8 cellular contexts compared by ENCODE assay signal in the genomic region with DNA sequence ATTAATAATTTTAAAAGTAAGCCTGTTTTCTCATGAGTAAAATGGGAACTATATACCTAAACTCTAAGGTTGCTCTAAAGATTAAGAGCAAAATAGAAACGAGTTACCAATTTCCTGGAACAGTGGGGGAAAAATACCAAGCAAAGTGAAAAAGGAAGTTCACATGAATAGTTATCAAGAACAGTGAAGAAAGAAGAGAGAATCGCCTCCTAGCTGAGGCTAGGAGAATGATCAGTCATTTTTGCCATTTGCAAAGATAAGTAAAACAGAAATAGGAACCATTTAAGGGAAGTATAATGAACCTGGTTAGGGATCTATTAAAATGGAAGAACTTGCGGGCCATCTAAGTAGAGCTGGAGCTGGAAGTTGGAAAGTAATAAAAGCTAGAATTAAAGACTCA. TPM values are rescaled to one million over a fixed set of nuclear protein-coding genes. Genes with fewer than 3 reads are reported as not detected.
DNase-seq lines count a peak whose midpoint lies in the region; ATAC-seq and TF ChIP-seq lines count a peak whose summit lies in the region.

No MANE protein-coding gene starts in this region.

- H3K9me3 ChIP-seq in ovary, result no peaks in the 10 kb centered on the region

- WGBS in ovary, 3 donors, result 64 to 67% (median 66%) methylated on average over 3 of the region's 3 CpGs

- no peak overlapping the region for H3K4me3 ChIP-seq in ovary

- H3K27ac Mint-ChIP-seq in activated B cell treated with CpG ODN at 0.5 μM for 24 hours, result peak overlapping the region; percentile 26
- H3K27ac Mint-ChIP-seq in stimulated activated naive B cell treated with anti-CD40 and anti-IgM and Interleukin-4, amounts not matched to agents 10 μg/mL and 1 μg/mL and 100 μg/mL, for 72 hours, result peak overlapping the region; percentile 87

- POLR2A ChIA-PET in activated B cell treated with CpG ODN at 0.5 μM for 24 hours (lab: Charles Lee), result interaction anchor here (0.7 to 1.3 kb wide), 3 partner anchors 58 to 192 kb away, joined by 3 read pairs; a partner anchor contains a TSS

- H3K27me3 ChIP-seq in ovary, result no peaks in the 10 kb centered on the region

- H3K36me3 ChIP-seq in ovary, result no peaks in the 10 kb centered on the region

- H3K4me3 Mint-ChIP-seq in activated T-cell treated with anti-CD3 and anti-CD28 coated beads, Interleukin-2, amount 50 U/mL, for 4 hours, result no peak overlapping the region
- peak overlapping the region; percentile 65 for H3K4me3 Mint-ChIP-seq in activated B cell treated with CpG ODN at 0.5 μM for 24 hours
- H3K4me3 Mint-ChIP-seq in stimulated activated naive B cell treated with anti-CD40 and anti-IgM and Interleukin-4, amounts not matched to agents 10 μg/mL and 1 μg/mL and 100 μg/mL, for 72 hours, result peak overlapping the region; percentile 50 to 67

- no peaks in the 10 kb centered on the region for H3K9me3 Mint-ChIP-seq in activated T-cell treated with anti-CD3 and anti-CD28 coated beads, Interleukin-2, amount 50 U/mL, for 4 hours
- no peaks in the 10 kb centered on the region for H3K9me3 Mint-ChIP-seq in activated B cell treated with CpG ODN at 0.5 μM for 24 hours
- peaks cover 3% of the 10 kb centered on the region in 2 donors for H3K9me3 Mint-ChIP-seq in stimulated activated naive B cell treated with anti-CD40 and anti-IgM and Interleukin-4, amounts not matched to agents 10 μg/mL and 1 μg/mL and 100 μg/mL, for 72 hours

- no peaks in the 10 kb centered on the region for H3K27me3 Mint-ChIP-seq in activated T-cell treated with anti-CD3 and anti-CD28 coated beads, Interleukin-2, amount 50 U/mL, for 4 hours (ENCODE audit: low read depth)
- H3K27me3 Mint-ChIP-seq in activated B cell treated with CpG ODN at 0.5 μM for 24 hours, result no peaks in the 10 kb centered on the region
- H3K27me3 Mint-ChIP-seq in stimulated activated naive B cell treated with anti-CD40 and anti-IgM and Interleukin-4, amounts not matched to agents 10 μg/mL and 1 μg/mL and 100 μg/mL, for 72 hours, result peaks cover 0 to 5% of the 10 kb centered on the region in 2 donors

- H3K4me1 ChIP-seq in ovary (ENCODE audit: insufficient read depth), result no peaks in the 10 kb centered on the region

- CTCF ChIA-PET in activated B cell treated with CpG ODN at 0.5 μM for 24 hours (lab: Charles Lee), result interaction anchor here (1.0 to 1.6 kb wide), 5 partner anchors 11 to 114 kb away, joined by 3 to 7 read pairs (median 4); no protein-coding TSS in a partner anchor

- peaks cover 23% of the 10 kb centered on the region for H3K4me1 Mint-ChIP-seq in activated T-cell treated with anti-CD3 and anti-CD28 coated beads, Interleukin-2, amount 50 U/mL, for 4 hours (ENCODE audit: low read depth)
- peaks cover 24% of the 10 kb centered on the region for H3K4me1 Mint-ChIP-seq in activated B cell treated with CpG ODN at 0.5 μM for 24 hours
- H3K4me1 Mint-ChIP-seq in stimulated activated naive B cell treated with anti-CD40 and anti-IgM and Interleukin-4, amounts not matched to agents 10 μg/mL and 1 μg/mL and 100 μg/mL, for 72 hours, result peaks cover 28 to 50% of the 10 kb centered on the region in 2 donors

- DNase-seq in activated T-cell treated with anti-CD3 and anti-CD28 coated beads, Interleukin-2, amount 50 U/mL, for 4 hours, result no peak
- no peak for DNase-seq in activated T-cell treated with anti-CD3 and anti-CD28 coated beads, Interleukin-2, amount 50 U/mL, for 1 hour
- DNase-seq in activated B cell treated with CpG ODN at 0.5 μM for 24 hours (no peak), ovary (no peak), islet precursor cell (no peak), hypothalamus (lab: John Stamatoyannopoulos, UW) (no peak)
- DNase-seq in stimulated activated naive B cell treated with anti-CD40 and anti-IgM and Interleukin-4, amounts not matched to agents 10 μg/mL and 1 μg/mL and 100 μg/mL, for 72 hours, result no peak

- TF ChIP-seq POLR2A in ovary (IDR thresholded peaks at IDR 0.05), result no peak

- no peak overlapping the region for H3K27ac ChIP-seq in ovary

- TF ChIP-seq CTCF in activated B cell treated with CpG ODN at 0.5 μM for 24 hours (IDR thresholded peaks at IDR 0.05), result no peak
- TF ChIP-seq CTCF in ovary (IDR thresholded peaks at IDR 0.05), result no peak

- intact Hi-C loops in activated B cell treated with CpG ODN at 0.5 μM for 24 hours (cut with micrococcal nuclease), result loop anchor here (1.0 to 5.0 kb wide), 4 partner anchors 74 to 320 kb away; a partner anchor contains a TSS
- intact Hi-C loops in ovary (cut with DNase I), result no loop called here

- TF ChIP-seq EP300 in ovary (IDR thresholded peaks at IDR 0.05), result no peak

- peak; percentile 65 to 68 for ATAC-seq in activated T-cell treated with anti-CD3 and anti-CD28 coated beads, Interleukin-2, amount 50 U/mL, for 4 hours
- ATAC-seq in HG03571 (IDR thresholded peaks at IDR 0.05; ENCODE audit: unreplicated experiment) (peak; percentile 51), activated B cell treated with CpG ODN at 0.5 μM for 24 hours (ENCODE audit: low read depth) (peak; percentile 84)
- peak; percentile 86 to 90 for ATAC-seq in stimulated activated naive B cell treated with anti-CD40 and anti-IgM and Interleukin-4, amounts not matched to agents 10 μg/mL and 1 μg/mL and 100 μg/mL, for 72 hours (replicated peaks)

- H3K36me3 Mint-ChIP-seq in activated T-cell treated with anti-CD3 and anti-CD28 coated beads, Interleukin-2, amount 50 U/mL, for 4 hours (ENCODE audit: insufficient read depth), result no peaks in the 10 kb centered on the region
- no peaks in the 10 kb centered on the region for H3K36me3 Mint-ChIP-seq in activated B cell treated with CpG ODN at 0.5 μM for 24 hours (ENCODE audit: low read depth)
- peaks cover 3 to 7% of the 10 kb centered on the region in 2 donors for H3K36me3 Mint-ChIP-seq in stimulated activated naive B cell treated with anti-CD40 and anti-IgM and Interleukin-4, amounts not matched to agents 10 μg/mL and 1 μg/mL and 100 μg/mL, for 72 hours

RNA-seq across cellular contexts. Expression of a gene that starts 50.7 kb away (rescaled TPM):
- total RNA-seq in activated T-cell treated with anti-CD3 and anti-CD28 coated beads, Interleukin-2, amount 50 U/mL, for 4 hours, result 1 to 10 TPM in 2 of 3 donors, under 1 TPM in 1; 0.86 to 3.5 (median 1.3) TPM
- 0.29 and 0.44 TPM in 2 replicates for total RNA-seq in activated B cell treated with CpG ODN at 0.5 μM for 24 hours
- total RNA-seq in ovary, result 10 to 100 TPM in 5 of 7 donors, 1 to 10 TPM in 2; 3.9 to 36.9 (median 15.4) TPM
- polyA plus RNA-seq in ovary, result 10 to 100 TPM in 1 of 2 donors, 1 to 10 TPM in 1; 4.6 to 25.8 TPM
